12 cellular contexts compared by ENCODE assay signal in the genomic region with DNA sequence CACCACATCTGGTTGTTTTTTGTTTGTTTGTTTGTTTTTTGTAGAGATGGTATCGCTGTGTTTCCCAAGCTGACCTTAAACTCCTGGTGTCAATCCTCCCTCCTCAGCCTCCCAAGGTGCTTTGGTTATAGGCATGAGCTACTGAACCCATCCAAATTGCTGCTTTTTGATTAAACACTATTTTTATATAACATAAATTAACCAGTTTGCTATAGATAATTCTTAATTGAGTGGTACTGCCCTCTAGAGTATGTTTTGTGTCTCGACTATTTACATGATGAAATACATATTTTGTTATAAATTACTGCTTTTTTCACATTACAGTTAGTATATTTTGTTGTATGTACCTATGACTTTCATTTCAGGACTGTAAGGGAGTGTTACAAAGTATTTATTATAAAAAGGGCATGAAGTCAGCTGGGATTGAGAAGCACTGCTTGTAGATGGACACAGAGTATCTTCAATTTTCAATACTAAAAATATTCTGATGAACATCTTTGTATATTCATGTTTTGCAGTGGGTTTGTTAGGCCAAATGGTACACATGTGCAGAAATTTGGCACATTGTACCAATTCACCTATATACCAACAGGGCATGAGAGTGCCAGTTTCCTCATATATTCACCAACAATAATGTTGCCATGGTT. TPM values are rescaled to one million over a fixed set of nuclear protein-coding genes. Genes with fewer than 3 reads are reported as not detected.
A peak's percentile ranks its signal among the peaks of the same experiment; 100 is the strongest.
DNase-seq lines count a peak whose midpoint lies in the region; ATAC-seq and TF ChIP-seq lines count a peak whose summit lies in the region.
"Had no signal": no experiment of that assay in that cellular context is flagged by ENCODE, and none has a peak within 500 bp of the region (broad histone marks: within the 10 kb centered on the region; RNA-seq: fewer than 3 reads in every experiment).

No MANE protein-coding gene starts in this region.

- H3K9me3 ChIP-seq in Panc1 (ENCODE audit: control insufficient read depth, insufficient read depth, low read depth, low read length), result no peaks in the 10 kb centered on the region
- H3K9me3 ChIP-seq in upper lobe of right lung, result no peaks in the 10 kb centered on the region
- H3K9me3 ChIP-seq in upper lobe of left lung, result no peaks in the 10 kb centered on the region

- intact Hi-C loops in natural killer cell (cut with micrococcal nuclease) (loop anchor here (5.0 kb wide), 1 partner anchor 463 kb away; no protein-coding TSS in a partner anchor), Panc1 (cut with micrococcal nuclease; ENCODE audit: unreplicated experiment) (no loop called here), upper lobe of right lung (cut with DNase I) (no loop called here)

- TF ChIP-seq CTCF in natural killer cell (IDR thresholded peaks at IDR 0.05) (peak; percentile 40), Panc1 (IDR thresholded peaks at IDR 0.05) (peak; percentile 62; the same call in 1 of the 2 replicates), fibroblast of mammary gland (conservative IDR thresholded peaks at IDR 0.05; ENCODE audit: control insufficient read depth, insufficient read depth, low read depth, low read length) (peak; percentile 37), upper lobe of right lung (IDR thresholded peaks at IDR 0.05) (peak; percentile 39), upper lobe of left lung (IDR thresholded peaks at IDR 0.05) (peak in 1 of 6 experiments; percentile 20)

- WGBS in upper lobe of left lung, 2 donors, result 69 to 77% methylated on average over 2 of the region's 2 CpGs

- ATAC-seq in natural killer cell (no peak), Panc1 (no peak), upper lobe of right lung (no peak), upper lobe of left lung (ENCODE audit: low FRiP score in 2 of 2) (no peak)
- no peak for ATAC-seq in natural killer cell treated with Interleukin-12 subunit alpha and Interleukin-12 subunit beta and Interleukin-15 and Interleukin-18, amount 100 ng/mL, for 72 hours

- H3K4me1 Mint-ChIP-seq in natural killer cell, result no peaks in the 10 kb centered on the region
- H3K4me1 Mint-ChIP-seq in natural killer cell treated with Interleukin-12 subunit alpha and Interleukin-12 subunit beta and Interleukin-15 and Interleukin-18, amount 100 ng/mL, for 72 hours (ENCODE audit: low read depth in 2 of 2), result no peaks in the 10 kb centered on the region

- H3K4me3 Mint-ChIP-seq in natural killer cell, result no peak overlapping the region
- no peak overlapping the region for H3K4me3 Mint-ChIP-seq in natural killer cell treated with Interleukin-12 subunit alpha and Interleukin-12 subunit beta and Interleukin-15 and Interleukin-18, amount 100 ng/mL, for 72 hours

- POLR2A ChIA-PET in Panc1 (lab: Charles Lee), result no interaction called here

- no peaks in the 10 kb centered on the region for H3K36me3 ChIP-seq in Panc1 (ENCODE audit: control insufficient read depth, insufficient read depth, low read length)
- H3K36me3 ChIP-seq in upper lobe of right lung, result no peaks in the 10 kb centered on the region
- no peaks in the 10 kb centered on the region for H3K36me3 ChIP-seq in upper lobe of left lung

- no peaks in the 10 kb centered on the region for H3K36me3 Mint-ChIP-seq in natural killer cell
- H3K36me3 Mint-ChIP-seq in natural killer cell treated with Interleukin-12 subunit alpha and Interleukin-12 subunit beta and Interleukin-15 and Interleukin-18, amount 100 ng/mL, for 72 hours, result no peaks in the 10 kb centered on the region

- no peak for TF ChIP-seq POLR2A in upper lobe of left lung (IDR thresholded peaks at IDR 0.05)

- H3K27ac ChIP-seq in Panc1 (ENCODE audit: low read length) (no peak overlapping the region), upper lobe of right lung (no peak overlapping the region), upper lobe of left lung (no peak overlapping the region)

- H3K4me3 ChIP-seq in Panc1 (ENCODE audit: low read depth in 2 of 2, low read length in 2 of 2) (no peak overlapping the region), fibroblast of mammary gland (ENCODE audit: control insufficient read depth, low read depth, low read length) (no peak overlapping the region), upper lobe of right lung (no peak overlapping the region), upper lobe of left lung (no peak overlapping the region)

- H3K4me1 ChIP-seq in Panc1 (ENCODE audit: control insufficient read depth, insufficient read depth, low read length) (no peaks in the 10 kb centered on the region), upper lobe of right lung (no peaks in the 10 kb centered on the region), upper lobe of left lung (no peaks in the 10 kb centered on the region)

- in situ Hi-C loops in Panc1 (cut with HindIII; ENCODE audit: low pct_unique_long_range_greater_than_20kb, low sequenced_read_pairs), result no loop called here

- peaks cover 0 to 2% of the 10 kb centered on the region in 2 donors for H3K27me3 Mint-ChIP-seq in natural killer cell (ENCODE audit: low read depth in 2 of 2)
- H3K27me3 Mint-ChIP-seq in natural killer cell treated with Interleukin-12 subunit alpha and Interleukin-12 subunit beta and Interleukin-15 and Interleukin-18, amount 100 ng/mL, for 72 hours, result no peaks in the 10 kb centered on the region

- no peak for TF ChIP-seq EP300 in upper lobe of left lung (IDR thresholded peaks at IDR 0.05)

- CTCF ChIA-PET in Panc1 (lab: Charles Lee), result interaction anchor here (0.6 kb wide), 1 partner anchor 1455 kb away, joined by 4 read pairs; no protein-coding TSS in a partner anchor

- H3K27me3 ChIP-seq in Panc1 (ENCODE audit: control insufficient read depth, insufficient read depth, low read length), result no peaks in the 10 kb centered on the region
- no peaks in the 10 kb centered on the region for H3K27me3 ChIP-seq in upper lobe of right lung
- H3K27me3 ChIP-seq in upper lobe of left lung, result no peaks in the 10 kb centered on the region

- H3K27ac Mint-ChIP-seq in natural killer cell, result no peak overlapping the region
- no peak overlapping the region for H3K27ac Mint-ChIP-seq in natural killer cell treated with Interleukin-12 subunit alpha and Interleukin-12 subunit beta and Interleukin-15 and Interleukin-18, amount 100 ng/mL, for 72 hours

- BruUV-seq in Panc1 (replicated peaks; lab: Mats Ljungman, UMichigan), result no TSS peak

- no peaks in the 10 kb centered on the region for H3K9me3 Mint-ChIP-seq in natural killer cell
- no peaks in the 10 kb centered on the region for H3K9me3 Mint-ChIP-seq in natural killer cell treated with Interleukin-12 subunit alpha and Interleukin-12 subunit beta and Interleukin-15 and Interleukin-18, amount 100 ng/mL, for 72 hours

- DNase-seq in natural killer cell (no peak), Panc1 (ENCODE audit: low read depth, low spot score) (no peak), fibroblast of mammary gland (ENCODE audit: low read depth) (peak; percentile 36), upper lobe of right lung (no peak), HK-2 (ENCODE audit: unreplicated experiment) (no peak), kidney glomerular epithelial cell (lab: John Stamatoyannopoulos, UW) (no peak), upper lobe of left lung (no peak)
- no peak for DNase-seq in natural killer cell treated with Interleukin-12 subunit alpha and Interleukin-12 subunit beta and Interleukin-15 and Interleukin-18, amount 100 ng/mL, for 72 hours (ENCODE audit: low spot score)
- DNase-seq: DMS153, NCI-H1105 treated with DMSO at 0.1 percent for 48 hours, SHP77 treated with DMSO at 0.1 percent for 48 hours, small intestine had no signal

RNA-seq across cellular contexts. Expression of gene SCAF11, which starts 14.9 kb away (rescaled TPM):
- total RNA-seq in natural killer cell, result 100 to 1,000 TPM; 208 to 232 (median 220) TPM
- total RNA-seq in natural killer cell treated with Interleukin-12 subunit alpha and Interleukin-12 subunit beta and Interleukin-15 and Interleukin-18, amount 100 ng/mL, for 72 hours, result 100 to 1,000 TPM; 106 to 117 TPM
- total RNA-seq in Panc1 (2021; ENCODE audit: unreplicated experiment), result 98.3 TPM
- polyA plus RNA-seq in Panc1 (2012; ENCODE audit: insufficient read length), result 45.5 TPM
- total RNA-seq in upper lobe of right lung, result 119 TPM
- total RNA-seq in upper lobe of left lung, result 100 to 1,000 TPM in 5 of 6 donors, 10 to 100 TPM in 1; 98.5 to 264 (median 109) TPM
